In genomic region chr21:34187935-34188334, GRCh38 we compare ENCODE assay signal across 20 cellular contexts.
DNase-seq lines count a peak whose midpoint lies in the region; ATAC-seq and TF ChIP-seq lines count a peak whose summit lies in the region.
"Had no signal": no experiment of that assay in that cellular context is flagged by ENCODE, and none has a peak within 500 bp of the region (broad histone marks: within the 10 kb centered on the region; RNA-seq: fewer than 3 reads in every experiment).

No MANE protein-coding gene starts in this region.

- peaks cover 11 to 47% of the 10 kb centered on the region in 2 donors for H3K4me1 ChIP-seq in thoracic aorta (ENCODE audit: control insufficient read depth in 1 of 2, low read depth in 2 of 2)
- H3K4me1 ChIP-seq: esophagus squamous epithelium, HAP-1 had no signal

- TF ChIP-seq CTCF in thoracic aorta (IDR thresholded peaks at IDR 0.05): no peak
- TF ChIP-seq CTCF in CD14-positive monocyte (IDR thresholded peaks at IDR 0.05): no peak

- no peaks in the 10 kb centered on the region for H3K36me3 ChIP-seq in thoracic aorta
- H3K36me3 ChIP-seq: esophagus squamous epithelium, HAP-1 had no signal

- ATAC-seq in thoracic aorta (ENCODE audit: insufficient number of reproducible peaks, low FRiP score, low read depth): no peak

- no peaks in the 10 kb centered on the region for H3K9me3 ChIP-seq in thoracic aorta
- H3K9me3 ChIP-seq: esophagus squamous epithelium, HAP-1 had no signal

- H3K4me3 ChIP-seq in thoracic aorta: no peak overlapping the region
- H3K4me3 ChIP-seq: esophagus squamous epithelium, HAP-1 had no signal

- intact Hi-C loops in CD14-positive monocyte (cut with micrococcal nuclease): no loop called here

- peak; percentile 65 for DNase-seq in GM04503 (ENCODE audit: low read depth)
- peak; percentile 41 for DNase-seq in epidermal melanocyte (ENCODE audit: insufficient read length, low spot score)
- DNase-seq in iris pigment epithelial cell (ENCODE audit: low read depth): peak; percentile 24
- DNase-seq in thoracic aorta (ENCODE audit: low spot score): no peak
- no peak for DNase-seq in CD14-positive monocyte (ENCODE audit: low spot score)
- DNase-seq in A172 (ENCODE audit: low spot score): no peak
- no peak for DNase-seq in T-helper 2 cell treated with Interferon-gamma antibody and Interleukin-4, amounts not matched to agents 5 μg/mL and 100 μg/mL, for 36 hours (ENCODE audit: low spot score)
- no peak for DNase-seq in NCI-H510A treated with DMSO at 0.1 percent for 48 hours (lab: John Stamatoyannopoulos, UW)
- DNase-seq: activated CD4-positive, alpha-beta T cell treated with anti-CD3 and anti-CD28 coated beads, Interleukin-2, amount 50 U/mL, for 4 hours; activated T-cell treated with anti-CD3 and anti-CD28 coated beads for 4 hours; amygdala; Calu3; effector memory CD4-positive, alpha-beta T cell; esophagus squamous epithelium; hypothalamus; nephron progenitor cell; SIG-M5 had no signal

- H3K27ac ChIP-seq in thoracic aorta: peak overlapping the region; percentile 18 to 88
- H3K27ac ChIP-seq: esophagus squamous epithelium had no signal

- H3K27ac Mint-ChIP-seq in CD14-positive monocyte: no peak overlapping the region
- H3K27ac Mint-ChIP-seq in T-helper 2 cell treated with Interferon-gamma antibody and Interleukin-4, amounts not matched to agents 5 μg/mL and 100 μg/mL, for 36 hours: no peak overlapping the region
- H3K27ac Mint-ChIP-seq: B cell; nephron progenitor cell; T-helper 1 cell treated with Interleukin-12 subunit alpha and Interleukin-12 subunit beta and Interleukin-4 antibody, amounts not matched to agents 30 μg/mL and 1 μg/mL, for 36 hours had no signal

- H3K4me3 Mint-ChIP-seq in CD14-positive monocyte: no peak overlapping the region
- H3K4me3 Mint-ChIP-seq in T-helper 2 cell treated with Interferon-gamma antibody and Interleukin-4, amounts not matched to agents 5 μg/mL and 100 μg/mL, for 36 hours: no peak overlapping the region
- H3K4me3 Mint-ChIP-seq: B cell; nephron progenitor cell; T-helper 1 cell treated with Interleukin-12 subunit alpha and Interleukin-12 subunit beta and Interleukin-4 antibody, amounts not matched to agents 30 μg/mL and 1 μg/mL, for 36 hours had no signal

- H3K9me3 Mint-ChIP-seq in CD14-positive monocyte: peaks cover 10 to 29% (median 18%) of the 10 kb centered on the region in 7 donors
- peaks cover 10% of the 10 kb centered on the region for H3K9me3 Mint-ChIP-seq in T-helper 2 cell treated with Interferon-gamma antibody and Interleukin-4, amounts not matched to agents 5 μg/mL and 100 μg/mL, for 36 hours

- H3K36me3 Mint-ChIP-seq in CD14-positive monocyte: peaks cover 0 to 7% of the 10 kb centered on the region in 2 donors
- peaks cover 11% of the 10 kb centered on the region for H3K36me3 Mint-ChIP-seq in T-helper 2 cell treated with Interferon-gamma antibody and Interleukin-4, amounts not matched to agents 5 μg/mL and 100 μg/mL, for 36 hours (ENCODE audit: low read depth)

- H3K4me1 Mint-ChIP-seq in CD14-positive monocyte: peaks cover 9% of the 10 kb centered on the region
- peaks cover 24% of the 10 kb centered on the region for H3K4me1 Mint-ChIP-seq in T-helper 2 cell treated with Interferon-gamma antibody and Interleukin-4, amounts not matched to agents 5 μg/mL and 100 μg/mL, for 36 hours (ENCODE audit: low read depth)
- H3K4me1 Mint-ChIP-seq: B cell had no signal

- no peaks in the 10 kb centered on the region for H3K27me3 ChIP-seq in thoracic aorta (replicated peaks; ENCODE audit: insufficient read depth)
- H3K27me3 ChIP-seq: esophagus squamous epithelium had no signal

- no peaks in the 10 kb centered on the region for H3K27me3 Mint-ChIP-seq in CD14-positive monocyte (ENCODE audit: low read depth in 3 of 3)
- H3K27me3 Mint-ChIP-seq in T-helper 2 cell treated with Interferon-gamma antibody and Interleukin-4, amounts not matched to agents 5 μg/mL and 100 μg/mL, for 36 hours (ENCODE audit: low read depth): peaks cover 2% of the 10 kb centered on the region
- H3K27me3 Mint-ChIP-seq: B cell had no signal

Comparison
In these comparisons a context has a peak if more than half of its experiments do, and no peak if none do; other contexts are left out.
1. DNase-seq: peak in GM04503 (single experiment), epidermal melanocyte (single experiment) and iris pigment epithelial cell (single experiment); none in thoracic aorta (single experiment), CD14-positive monocyte (single experiment), A172 (single experiment), T-helper 2 cell treated with Interferon-gamma antibody and Interleukin-4, amounts not matched to agents 5 μg/mL and 100 μg/mL, for 36 hours (single experiment) and NCI-H510A treated with DMSO at 0.1 percent for 48 hours (single experiment).